In genomic region chr4:5711479-5712184, GRCh38 we compare ENCODE assay signal across 8 cellular contexts. TPM values are rescaled to one million over a fixed set of nuclear protein-coding genes. Genes with fewer than 3 reads are reported as not detected.
A peak's percentile ranks its signal among the peaks of the same experiment; 100 is the strongest.
DNase-seq lines count a peak whose midpoint lies in the region; ATAC-seq and TF ChIP-seq lines count a peak whose summit lies in the region.

No MANE protein-coding gene starts in this region.

- H3K27ac Mint-ChIP-seq in dendritic cell treated with granulocyte-macrophage colony-stimulating factor and Interleukin-4, amounts not matched to agents 40 ng/mL and 50 ng/mL, for 4 days = no peak overlapping the region
- no peak overlapping the region for H3K27ac Mint-ChIP-seq in Caco-2 (ENCODE audit: unreplicated experiment)

- H3K4me1 ChIP-seq in mesodermal cell (ENCODE audit: control insufficient read depth, insufficient read depth, low read length, poor library complexity, severe bottlenecking) (peaks cover 11% of the 10 kb centered on the region), Caco-2 (no peaks in the 10 kb centered on the region)

- H3K27me3 ChIP-seq in GM06990 (replicated peaks; ENCODE audit: control insufficient read depth, insufficient read depth, low read length) (no peaks in the 10 kb centered on the region), MG63 (no peaks in the 10 kb centered on the region), Caco-2 (replicated peaks; ENCODE audit: control insufficient read depth, insufficient read depth, low read length) (no peaks in the 10 kb centered on the region)

- no peak for TF ChIP-seq CTCF in GM06990 (IDR thresholded peaks at IDR 0.05; ENCODE audit: insufficient read depth, low read length, poor library complexity, severe bottlenecking)
- TF ChIP-seq CTCF in Caco-2 (IDR thresholded peaks at IDR 0.05; ENCODE audit: insufficient read depth in 1 of 2, low read depth in 1 of 2, low read length in 1 of 2, severe bottlenecking in 1 of 2, unreplicated experiment in 1 of 2) = no peak

- H3K36me3 Mint-ChIP-seq in dendritic cell treated with granulocyte-macrophage colony-stimulating factor and Interleukin-4, amounts not matched to agents 40 ng/mL and 50 ng/mL, for 4 days (ENCODE audit: low read depth) = no peaks in the 10 kb centered on the region
- no peaks in the 10 kb centered on the region for H3K36me3 Mint-ChIP-seq in Caco-2 (ENCODE audit: insufficient read depth, unreplicated experiment)

- CTCF ChIA-PET in Caco-2 (lab: Charles Lee) = no interaction called here

- peaks cover 69% of the 10 kb centered on the region for H3K27me3 Mint-ChIP-seq in dendritic cell treated with granulocyte-macrophage colony-stimulating factor and Interleukin-4, amounts not matched to agents 40 ng/mL and 50 ng/mL, for 4 days
- no peaks in the 10 kb centered on the region for H3K27me3 Mint-ChIP-seq in Caco-2 (ENCODE audit: insufficient read depth, unreplicated experiment)

- H3K36me3 ChIP-seq in GM06990 (ENCODE audit: control insufficient read depth, insufficient read depth, low read length) (no peaks in the 10 kb centered on the region), MG63 (no peaks in the 10 kb centered on the region), mesodermal cell (ENCODE audit: control insufficient read depth, insufficient read depth, low read length) (no peaks in the 10 kb centered on the region), Caco-2 (ENCODE audit: control insufficient read depth, insufficient read depth, low read length) (no peaks in the 10 kb centered on the region)

- peak overlapping the region; percentile 66 for H3K4me3 ChIP-seq in GM06990 (replicated peaks; ENCODE audit: low read depth, low read length)
- peak overlapping the region; percentile 57 for H3K4me3 ChIP-seq in MG63
- H3K4me3 ChIP-seq in mesodermal cell (ENCODE audit: extremely low read depth, insufficient read depth, low read length, poor library complexity, severe bottlenecking) = peak overlapping the region; percentile 52
- no peak overlapping the region for H3K4me3 ChIP-seq in Caco-2 (ENCODE audit: low read depth, low read length)

- no peaks in the 10 kb centered on the region for H3K9me3 ChIP-seq in MG63
- peaks cover 10% of the 10 kb centered on the region for H3K9me3 ChIP-seq in mesodermal cell (ENCODE audit: control insufficient read depth, low read length)
- H3K9me3 ChIP-seq in Caco-2 = 0 out of 2 replicates have a peak, but pooled peaks cover 3% of the 10 kb centered on the region

- peaks cover 8% of the 10 kb centered on the region for H3K9me3 Mint-ChIP-seq in dendritic cell treated with granulocyte-macrophage colony-stimulating factor and Interleukin-4, amounts not matched to agents 40 ng/mL and 50 ng/mL, for 4 days
- H3K9me3 Mint-ChIP-seq in Caco-2 (ENCODE audit: unreplicated experiment) = peaks cover 21% of the 10 kb centered on the region

- H3K27ac ChIP-seq in mesodermal cell (ENCODE audit: low read depth, low read length, severe bottlenecking) = no peak overlapping the region

- POLR2A ChIA-PET in Caco-2 (lab: Charles Lee) = no interaction called here

- peak overlapping the region; percentile 39 for H3K4me3 Mint-ChIP-seq in dendritic cell treated with granulocyte-macrophage colony-stimulating factor and Interleukin-4, amounts not matched to agents 40 ng/mL and 50 ng/mL, for 4 days
- no peak overlapping the region for H3K4me3 Mint-ChIP-seq in Caco-2 (ENCODE audit: unreplicated experiment)

- DNase-seq in GM06990 (ENCODE audit: extremely low read depth, insufficient read length) (peak; percentile 66), MG63 (peak; percentile 64), SW480 (ENCODE audit: low spot score) (no peak), NCI-H1105 (lab: John Stamatoyannopoulos, UW) (no peak), Caco-2 (no peak)

- H3K4me1 Mint-ChIP-seq in dendritic cell treated with granulocyte-macrophage colony-stimulating factor and Interleukin-4, amounts not matched to agents 40 ng/mL and 50 ng/mL, for 4 days (ENCODE audit: low read depth) = peaks cover 22% of the 10 kb centered on the region
- H3K4me1 Mint-ChIP-seq in Caco-2 (ENCODE audit: low read depth, unreplicated experiment) = no peaks in the 10 kb centered on the region

- no peak for ATAC-seq in HG03469 (IDR thresholded peaks at IDR 0.05; ENCODE audit: unreplicated experiment)

- intact Hi-C loops in dendritic cell treated with granulocyte-macrophage colony-stimulating factor and Interleukin-4, amounts not matched to agents 40 ng/mL and 50 ng/mL, for 4 days (cut with micrococcal nuclease) = no loop called here
- intact Hi-C loops in Caco-2 (cut with micrococcal nuclease; ENCODE audit: unreplicated experiment) = no loop called here

- BruUV-seq in Caco-2 (replicated peaks; lab: Mats Ljungman, UMichigan) = no TSS peak

- WGBS in mesodermal cell (ENCODE audit: insufficient coverage in 2 of 2), 2 experiments = 15 to 16% methylated on average over 40 to 51 of the region's 52 CpGs

RNA-seq across cellular contexts. Expression of gene EVC, which starts 0.6 kb away (rescaled TPM):
- 3.0 and 4.6 TPM in 2 replicates for total RNA-seq in MG63 (2014; rRNA removed; shearing (Covaris generic); ENCODE audit: low replicate concordance)
- polyA plus RNA-seq in mesodermal cell (2013, experiment 1 of 2) = 9.1 TPM
- polyA plus RNA-seq in mesodermal cell (2013, experiment 2 of 2) = 6.9 TPM
- not detected in 2 replicates for total RNA-seq in Caco-2 (2022)

RNA-seq across cellular contexts. Expression of gene EVC2, which starts 3.3 kb away (rescaled TPM):
- total RNA-seq in MG63 (2014; rRNA removed; shearing (Covaris generic); ENCODE audit: low replicate concordance) = not detected in 2 replicates
- polyA plus RNA-seq in mesodermal cell (2013, experiment 1 of 2) = 4.9 TPM
- 3.9 TPM for polyA plus RNA-seq in mesodermal cell (2013, experiment 2 of 2)
- total RNA-seq in Caco-2 (2022) = not detected in 2 replicates

Comparison
In these comparisons a context has a peak if more than half of its experiments do, and no peak if none do; other contexts are left out.
1. DNase-seq: peak in GM06990 (single experiment) and MG63 (single experiment); none in SW480 (single experiment), NCI-H1105 (single experiment) and Caco-2 (0 of 2).